ENCODE assay signal across 1 cellular context in the genomic region with DNA sequence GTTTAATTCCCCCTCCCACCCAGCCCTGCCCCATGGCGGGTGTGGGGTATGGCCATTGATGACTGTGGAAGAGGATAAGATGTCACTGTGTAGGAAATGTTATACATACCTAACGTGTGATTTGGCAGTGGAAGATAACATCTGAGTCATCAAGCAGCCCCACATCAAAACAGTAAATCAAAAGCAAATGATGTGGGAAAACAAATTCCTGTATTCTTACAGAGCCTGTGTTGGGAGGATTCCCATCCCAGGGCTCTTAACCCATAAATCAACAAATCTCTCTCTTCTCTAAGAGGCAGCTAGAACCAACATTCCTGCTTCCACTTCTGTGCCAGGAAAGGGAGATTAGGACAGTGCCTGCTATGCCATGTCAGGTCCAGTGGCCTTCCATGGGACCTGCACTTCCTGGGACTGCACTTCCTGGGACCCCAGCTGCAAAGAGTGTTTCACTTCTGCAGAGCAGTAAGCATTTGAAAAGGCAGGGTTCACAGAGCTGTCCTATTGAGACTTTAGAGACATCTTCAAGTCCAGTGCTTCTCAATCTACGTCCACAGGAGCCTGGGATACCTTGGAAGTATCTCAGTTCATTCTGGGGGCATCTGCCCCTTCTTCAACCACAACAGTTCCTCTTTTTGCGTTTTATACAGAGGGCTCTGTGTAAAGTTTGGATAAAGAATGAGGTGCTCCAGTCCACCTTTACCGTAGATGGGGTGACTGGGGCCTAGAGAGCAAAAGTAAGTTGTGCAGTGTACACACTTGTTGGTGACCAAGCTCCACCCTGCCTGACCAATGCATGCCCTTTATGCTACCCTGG.
TF ChIP-seq lines count a peak whose summit lies in the region.

No MANE protein-coding gene starts in this region.

TF ChIP-seq in IMR-90, 13 proteins besides CTCF, POLR2A, EP300 and RAD21 (continued from another document):
- peak; percentile 61; the same call in 1 of the 2 replicates for TF ChIP-seq MAZ (IDR thresholded peaks at IDR 0.05; ENCODE audit: borderline replicate concordance, low read depth, low read length)
- no peak for TF ChIP-seq MXI1 (IDR thresholded peaks at IDR 0.05; ENCODE audit: borderline replicate concordance, low read depth, low read length)
- TF ChIP-seq ELK1 (IDR thresholded peaks at IDR 0.05; ENCODE audit: borderline replicate concordance, low read depth, low read length), result no peak
- peak; percentile 2; the same call in 1 of the 2 replicates for TF ChIP-seq NFE2L2 (IDR thresholded peaks at IDR 0.05; ENCODE audit: low read depth, low read length)
- TF ChIP-seq FOS (IDR thresholded peaks at IDR 0.05; ENCODE audit: low read depth, low read length), result peak; percentile 97
- TF ChIP-seq CEBPB (IDR thresholded peaks at IDR 0.05; ENCODE audit: low read depth, low read length), result no peak
- TF ChIP-seq BHLHE40 (IDR thresholded peaks at IDR 0.05; ENCODE audit: low read depth, low read length), result peak; percentile 48; the same call in 1 of the 2 replicates
- TF ChIP-seq USF2 (IDR thresholded peaks at IDR 0.05; ENCODE audit: low read depth, low read length), result no peak
- TF ChIP-seq MAFK (IDR thresholded peaks at IDR 0.05; ENCODE audit: low read depth, low read length), result no peak
- TF ChIP-seq SMC3 (IDR thresholded peaks at IDR 0.05; ENCODE audit: low read depth, low read length), result no peak; the same call in 1 of the 2 replicates
- TF ChIP-seq RFX5 (IDR thresholded peaks at IDR 0.05; ENCODE audit: low read depth, low read length), result no peak
